Comparison of ENCODE assay signal across 20 cellular contexts in the genomic region with DNA sequence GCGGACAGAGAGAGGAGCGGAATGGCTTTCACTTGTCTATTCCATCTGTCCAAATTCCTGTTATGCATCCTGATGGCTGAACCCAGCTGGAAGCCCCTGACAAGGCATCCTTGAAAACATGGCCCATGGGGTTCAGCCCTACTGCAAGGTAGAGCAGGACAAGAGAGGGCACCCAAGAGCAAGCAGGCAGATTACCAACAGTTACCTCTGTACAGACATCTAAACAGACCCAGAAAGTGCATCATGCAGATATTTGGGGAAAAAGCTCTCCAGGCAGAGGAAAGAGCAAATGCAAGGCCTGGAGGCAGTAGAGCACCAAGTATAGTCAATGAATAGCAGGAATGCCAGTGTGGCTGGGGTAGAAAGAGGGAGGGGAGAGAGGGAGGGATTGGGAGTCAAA.
"Had no signal": no experiment of that assay in that cellular context is flagged by ENCODE, and none has a peak within 500 bp of the region (broad histone marks: within the 10 kb centered on the region; RNA-seq: fewer than 3 reads in every experiment).

No MANE protein-coding gene starts in this region.

- DNase-seq: activated CD4-positive, alpha-beta memory T cell treated with anti-CD3 and anti-CD28 coated beads for 36 hours; activated CD4-positive, alpha-beta T cell treated with anti-CD3 and anti-CD28 coated beads for 48 hours; activated effector memory CD4-positive, alpha-beta T cell treated with anti-CD3 and anti-CD28 coated beads, Interleukin-2, amount 50 U/mL, for 16 hours; activated naive CD4-positive, alpha-beta T cell treated with anti-CD3 and anti-CD28 coated beads, Interleukin-2, amount 10 ng/mL, durations not matched to agents 7 days and 5 days; amygdala; colonic mucosa; dorsolateral prefrontal cortex; left ventricle myocardium superior; mammary epithelial cell; midbrain; natural killer cell; psoas muscle; stimulated activated CD4-positive, alpha-beta T cell treated with anti-CD3 and anti-CD28 coated beads, Interleukin-12 subunit alpha, Interleukin-12 subunit beta, amount 100 ng/mL, for 4 hours; stimulated activated CD4-positive, alpha-beta T cell treated with anti-CD3 and anti-CD28 coated beads, Interleukin-4, amount 100 ng/mL, for 4 hours; stimulated activated naive CD8-positive, alpha-beta T cell treated with anti-CD3 and anti-CD28 coated beads, Interleukin-15, Interleukin-2, amounts not matched to agents 100 U/mL and 50 U/mL, for 24 hours; T1000; upper lobe of left lung had no signal

- H3K27me3 ChIP-seq: colonic mucosa, dorsolateral prefrontal cortex, right atrium auricular region, upper lobe of left lung had no signal

- H3K36me3 ChIP-seq: colonic mucosa, right atrium auricular region, upper lobe of left lung had no signal

- H3K4me1 ChIP-seq: colonic mucosa, psoas muscle had no signal

- H3K9me3 ChIP-seq: colonic mucosa, psoas muscle, right atrium auricular region, upper lobe of left lung had no signal

- H3K4me3 ChIP-seq: colonic mucosa, dorsolateral prefrontal cortex, psoas muscle, right atrium auricular region, upper lobe of left lung had no signal

- H3K27ac ChIP-seq: colonic mucosa, dorsolateral prefrontal cortex, epithelial cell of prostate, psoas muscle, right atrium auricular region, upper lobe of left lung had no signal

- FAIRE-seq: bronchial epithelial cell had no signal

- ATAC-seq: left ventricle myocardium superior; natural killer cell; psoas muscle; stimulated activated naive CD8-positive, alpha-beta T cell treated with anti-CD3 and anti-CD28 coated beads, Interleukin-15, Interleukin-2, amounts not matched to agents 100 U/mL and 50 U/mL, for 24 hours had no signal
